Comparison of ENCODE assay signal across 8 cellular contexts in the genomic region with DNA sequence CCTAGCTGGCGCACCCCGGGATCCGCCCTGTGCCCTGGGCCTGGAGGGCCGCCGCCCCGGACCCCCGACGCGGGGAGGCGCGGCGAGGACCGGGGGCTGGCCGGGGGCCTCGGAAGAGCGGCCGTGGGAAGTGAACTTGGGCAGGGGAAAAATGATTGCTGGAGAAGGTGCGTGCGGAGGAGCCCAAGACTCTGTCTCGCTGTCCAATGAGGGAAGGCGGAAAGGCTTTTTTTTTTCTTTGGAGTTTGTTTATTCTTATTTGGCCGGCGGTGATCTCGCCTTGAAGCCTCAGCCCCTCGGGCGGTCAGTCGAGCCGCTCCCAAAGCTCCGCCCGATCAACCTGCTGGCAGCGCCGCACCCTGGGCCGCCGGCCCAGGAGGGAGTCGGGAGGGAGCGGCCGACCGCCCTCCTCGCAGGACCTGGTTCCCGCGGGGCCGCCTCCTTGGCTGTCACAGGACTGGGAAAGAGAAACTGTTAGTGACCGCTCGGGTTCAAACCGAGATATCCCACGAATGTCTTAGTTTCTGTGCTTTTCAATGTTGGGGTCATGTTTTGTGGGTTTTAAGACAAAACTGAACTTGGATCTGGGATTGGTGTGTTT. TPM values are rescaled to one million over a fixed set of nuclear protein-coding genes. Genes with fewer than 3 reads are reported as not detected.
DNase-seq lines count a peak whose midpoint lies in the region; ATAC-seq and TF ChIP-seq lines count a peak whose summit lies in the region.

No MANE protein-coding gene starts in this region.

- H3K4me3 ChIP-seq in BLaER1, result peak overlapping the region; percentile 88
- H3K4me3 ChIP-seq in fibroblast of villous mesenchyme (ENCODE audit: low read depth, low read length), result peak overlapping the region; percentile 88

- peaks cover 16% of the 10 kb centered on the region for H3K4me1 ChIP-seq in BLaER1

- H3K36me3 ChIP-seq in BLaER1, result no peaks in the 10 kb centered on the region

- H3K4me2 ChIP-seq in BLaER1, result peak overlapping the region; percentile 94

- H3K27ac Mint-ChIP-seq in nephron progenitor cell, result no peak overlapping the region

- TF ChIP-seq CTCF in fibroblast of villous mesenchyme (IDR thresholded peaks at IDR 0.05; ENCODE audit: insufficient read depth, low read depth, low read length) (no peak), nephron progenitor cell (IDR thresholded peaks at IDR 0.05) (no peak)

- ATAC-seq in GM21717 (IDR thresholded peaks at IDR 0.05; ENCODE audit: unreplicated experiment), result peak; percentile 11

- peaks cover 28% of the 10 kb centered on the region for H3K27me3 ChIP-seq in BLaER1

- H3K9me3 ChIP-seq in BLaER1, result no peaks in the 10 kb centered on the region

- H3K27ac ChIP-seq in BLaER1 (no peak overlapping the region), temporal lobe (ENCODE audit: low read depth, low read length) (peak overlapping the region; percentile 93)

- peak overlapping the region; percentile 86 for H3K4me3 Mint-ChIP-seq in nephron progenitor cell

- H4K20me1 ChIP-seq in BLaER1, result peaks cover 24% of the 10 kb centered on the region

- H3K9me3 Mint-ChIP-seq in nephron progenitor cell, result no peaks in the 10 kb centered on the region

- no peaks in the 10 kb centered on the region for H3K36me3 Mint-ChIP-seq in nephron progenitor cell (ENCODE audit: low read depth)

- peaks cover 33% of the 10 kb centered on the region for H3K27me3 Mint-ChIP-seq in nephron progenitor cell (ENCODE audit: low read depth, poor library complexity)

- H3K4me1 Mint-ChIP-seq in nephron progenitor cell, result peaks cover 10% of the 10 kb centered on the region

- peak overlapping the region; percentile 86 for H3K9ac ChIP-seq in BLaER1

- peak; percentile 11 for DNase-seq in activated gamma-delta T cell (lab: John Stamatoyannopoulos, UW)
- DNase-seq in fibroblast of villous mesenchyme (ENCODE audit: low read depth), result peak; percentile 75
- peak; percentile 46 for DNase-seq in nephron progenitor cell
- no peak for DNase-seq in superior temporal gyrus (ENCODE audit: extremely low spot score)

TF ChIP-seq in PFSK-1, 5 proteins besides CTCF, POLR2A, EP300 and RAD21:
- no peak for TF ChIP-seq FOXP2 (optimal IDR thresholded peaks at IDR 0.05; ENCODE audit: borderline replicate concordance, extremely low read depth, extremely low read length, insufficient read depth)
- TF ChIP-seq SIN3A (IDR thresholded peaks at IDR 0.05; ENCODE audit: borderline replicate concordance, insufficient read depth, low read length), result peak; percentile 41; the same call in 1 of the 2 replicates

RNA-seq across cellular contexts. Expression of gene CPEB2, which starts 2.5 kb away (rescaled TPM):
- polyA plus RNA-seq in PFSK-1 (2012; ENCODE audit: insufficient read length, low read depth), result 4.4 TPM
- total RNA-seq in fibroblast of villous mesenchyme (16.4 and 38.9 TPM in 2 replicates), temporal lobe (25.1 TPM)
